Comparison of ENCODE assay signal across 8 cellular contexts in the genomic region with DNA sequence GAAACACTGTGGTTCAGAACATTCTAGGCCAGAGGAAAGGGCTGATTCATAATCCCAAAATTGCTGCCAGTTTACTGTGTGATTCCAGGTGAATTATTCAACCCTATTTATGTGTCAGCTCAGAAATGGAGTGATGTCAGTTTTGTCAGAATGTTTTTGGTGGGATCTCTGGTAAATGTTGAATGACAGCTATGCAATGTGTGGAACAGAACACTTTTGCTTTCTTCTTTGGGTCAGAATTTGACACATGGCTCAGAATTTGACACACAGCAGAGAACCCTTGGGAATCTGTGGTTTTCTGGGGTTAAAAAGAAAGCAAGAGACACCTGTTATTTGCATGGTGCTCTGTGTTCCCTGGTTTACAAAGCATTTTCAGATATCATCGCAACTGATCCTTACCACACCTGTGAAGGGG. TPM values are rescaled to one million over a fixed set of nuclear protein-coding genes. Genes with fewer than 3 reads are reported as not detected.
DNase-seq lines count a peak whose midpoint lies in the region; ATAC-seq and TF ChIP-seq lines count a peak whose summit lies in the region.

No MANE protein-coding gene starts in this region.

- H3K4me3 ChIP-seq in PC-9 = no peak overlapping the region

- peaks cover 10% of the 10 kb centered on the region; the same call in 1 of the 2 replicates for H3K36me3 ChIP-seq in PC-9 (ENCODE audit: low read depth)

- POLR2A ChIA-PET in PC-9 (lab: Charles Lee; ENCODE audit: unreplicated experiment) = interaction anchor here (0.7 kb wide), 1 partner anchor 205 kb away, joined by 4 read pairs; no protein-coding TSS in a partner anchor

- ATAC-seq in GM18861 (IDR thresholded peaks at IDR 0.05; ENCODE audit: unreplicated experiment) (peak; percentile 57), HG02610 (IDR thresholded peaks at IDR 0.05; ENCODE audit: unreplicated experiment) (peak; percentile 80), HG03457 (IDR thresholded peaks at IDR 0.05; ENCODE audit: unreplicated experiment) (no peak)

- H3K79me2 ChIP-seq in PC-9 (ENCODE audit: low read depth) = peaks cover 27% of the 10 kb centered on the region

- H3K27ac ChIP-seq in PC-9 = peak overlapping the region; percentile 54

- BruUV-seq in PC-9 (replicated peaks; lab: Mats Ljungman, UMichigan) = no TSS peak

- peak overlapping the region; percentile 35 for H3K4me2 ChIP-seq in PC-9

- intact Hi-C loops in PC-9 (cut with micrococcal nuclease; ENCODE audit: unreplicated experiment) = no loop called here

- CTCF ChIA-PET in PC-9 (lab: Charles Lee) = no interaction called here

- H3K9me2 ChIP-seq in PC-9 (ENCODE audit: insufficient read depth) = no peaks in the 10 kb centered on the region

- H3K4me1 Mint-ChIP-seq in nephron = peaks cover 30% of the 10 kb centered on the region

- TF ChIP-seq CTCF in PC-9 (conservative IDR thresholded peaks at IDR 0.05) (no peak), nephron (IDR thresholded peaks at IDR 0.05; ENCODE audit: unreplicated experiment in 3 of 3) (no peak)

- H3K9me3 Mint-ChIP-seq in nephron = no peaks in the 10 kb centered on the region

- H2AFZ ChIP-seq in PC-9 = peak overlapping the region; percentile 42

- H3K27me3 ChIP-seq in PC-9 (ENCODE audit: insufficient read depth, low read depth) = no peaks in the 10 kb centered on the region

- peak overlapping the region; percentile 72 to 98 (median 93) for H3K27ac Mint-ChIP-seq in nephron

- H4K20me1 ChIP-seq in PC-9 (ENCODE audit: insufficient read depth) = no peaks in the 10 kb centered on the region

- peak in 1 of 2 experiments; percentile 55 for DNase-seq in PC-9
- DNase-seq in NCI-H748 treated with DMSO at 0.1 percent for 48 hours (lab: John Stamatoyannopoulos, UW) = no peak
- DNase-seq in stimulated activated CD4-positive, alpha-beta T cell treated with anti-CD3 and anti-CD28 coated beads, Interleukin-1b, Interleukin-23, amount 100 ng/mL, for 48 hours = no peak
- no peak for DNase-seq in activated effector memory CD4-positive, alpha-beta T cell treated with anti-CD3 and anti-CD28 coated beads, Interleukin-2, amount 50 U/mL, for 16 hours

- peaks cover 63% of the 10 kb centered on the region for H3F3A ChIP-seq in PC-9 (ENCODE audit: insufficient read depth, low read depth)

- H3K36me3 Mint-ChIP-seq in nephron (ENCODE audit: low read depth) = peaks cover 10% of the 10 kb centered on the region

- H3K27me3 Mint-ChIP-seq in nephron (ENCODE audit: low read depth) = no peaks in the 10 kb centered on the region

- H3K4me3 Mint-ChIP-seq in nephron = peak overlapping the region; percentile 26 to 85 (median 28)

- peaks cover 74% of the 10 kb centered on the region for H3K4me1 ChIP-seq in PC-9 (replicated peaks; ENCODE audit: insufficient read depth)

- H3K9me3 ChIP-seq in PC-9 (ENCODE audit: insufficient read depth, low read depth) = no peaks in the 10 kb centered on the region

RNA-seq across cellular contexts. Expression of a gene that starts 1.6 kb away (rescaled TPM):
- total RNA-seq in PC-9 (2021) = 58.7 and 89.8 TPM in 2 replicates
